In genomic region chr5:179497636-179498365, GRCh38 we compare ENCODE assay signal across 10 cellular contexts.
"Had no signal": no experiment of that assay in that cellular context is flagged by ENCODE, and none has a peak within 500 bp of the region (broad histone marks: within the 10 kb centered on the region; RNA-seq: fewer than 3 reads in every experiment).

No MANE protein-coding gene starts in this region.

- H3K4me1 ChIP-seq: ascending aorta, breast epithelium, gastrocnemius medialis had no signal

- H3K27ac ChIP-seq: ascending aorta, breast epithelium, gastrocnemius medialis had no signal

- H3K9me3 ChIP-seq: ascending aorta, breast epithelium, gastrocnemius medialis had no signal

- ATAC-seq: activated CD4-positive, CD25-positive, alpha-beta regulatory T cell treated with anti-CD3 and anti-CD28 coated beads, Interleukin-2, amount 50 U/mL, for 24 hours; effector memory CD8-positive, alpha-beta T cell; gastrocnemius medialis had no signal

- H3K36me3 ChIP-seq: ascending aorta, breast epithelium, gastrocnemius medialis had no signal

- DNase-seq: activated CD4-positive, alpha-beta T cell treated with anti-CD3 and anti-CD28 coated beads, Interleukin-2, amount 50 U/mL, for 4 hours; activated naive CD4-positive, alpha-beta T cell treated with anti-CD3 and anti-CD28 coated beads, Interleukin-2, amount 10 ng/mL, durations not matched to agents 7 days and 5 days; activated T-cell treated with anti-CD3 and anti-CD28 coated beads, Interleukin-2, amount 50 U/mL, for 1 hour; dermis blood vessel endothelial cell; effector memory CD8-positive, alpha-beta T cell; gastrocnemius medialis; stimulated activated CD4-positive, alpha-beta T cell treated with anti-CD3 and anti-CD28 coated beads, Interleukin-2, amount 100 ng/mL, for 24 hours had no signal

- H3K27me3 ChIP-seq: ascending aorta, breast epithelium, gastrocnemius medialis had no signal

- H3K4me3 ChIP-seq: ascending aorta, breast epithelium, gastrocnemius medialis had no signal
